In genomic region chr1:31624354-31625179, GRCh38 we compare ENCODE assay signal across 1 cellular context.
TF ChIP-seq lines count a peak whose summit lies in the region.

No MANE protein-coding gene starts in this region.

TF ChIP-seq in GM12878, 131 proteins besides CTCF, POLR2A, EP300 and RAD21:
- TF ChIP-seq USF2 (IDR thresholded peaks at IDR 0.05; ENCODE audit: borderline replicate concordance, low read depth, low read length) = no peak
- TF ChIP-seq BHLHE40 (IDR thresholded peaks at IDR 0.05; ENCODE audit: borderline replicate concordance in 1 of 2, low read depth in 2 of 2, low read length in 1 of 2) = 0 out of 4 replicates have a peak, but pooled peaks of 1 of the 2 experiments have one; percentile 21
